Comparison of ENCODE assay signal across 23 cellular contexts in genomic region chr16:23330583-23331249, GRCh38. TPM values are rescaled to one million over a fixed set of nuclear protein-coding genes. Genes with fewer than 3 reads are reported as not detected.
"Had no signal": no experiment of that assay in that cellular context is flagged by ENCODE, and none has a peak within 500 bp of the region (broad histone marks: within the 10 kb centered on the region; RNA-seq: fewer than 3 reads in every experiment).

No MANE protein-coding gene starts in this region.

- DNase-seq: activated CD4-positive, alpha-beta T cell treated with anti-CD3 and anti-CD28 coated beads, Interleukin-2, amount 50 U/mL, for 4 hours; activated gamma-delta T cell; dermis blood vessel endothelial cell; effector memory CD4-positive, alpha-beta T cell; foreskin fibroblast; hypothalamus; islet precursor cell; nephron progenitor cell; nucleus accumbens; stimulated activated CD4-positive, alpha-beta T cell treated with anti-CD3 and anti-CD28 coated beads, Interleukin-15, amount 100 ng/mL, for 24 hours; stimulated activated CD4-positive, alpha-beta T cell treated with anti-CD3 and anti-CD28 coated beads, Interleukin-4, amount 100 ng/mL, for 1 hour; stomach had no signal

- H3K9me3 ChIP-seq: stomach, upper lobe of left lung had no signal

- ATAC-seq: activated naive CD4-positive, alpha-beta T cell treated with anti-CD3 and anti-CD28 coated beads, Interleukin-2, amount 50 U/mL, for 72 hours had no signal

- H3K27ac ChIP-seq: cardiac muscle cell, stomach, upper lobe of left lung, VCaP had no signal

- H3K4me3 ChIP-seq: cardiac muscle cell, lung, stomach, upper lobe of left lung had no signal

- H3K36me3 ChIP-seq: cardiac muscle cell, stomach, upper lobe of left lung had no signal

- H3K27me3 ChIP-seq: cardiac muscle cell, upper lobe of left lung had no signal

RNA-seq across cellular contexts. Expression of gene SCNN1B, which starts 28.6 kb away (rescaled TPM):
- total RNA-seq: activated CD8-positive, alpha-beta memory T cell treated with anti-CD3 and anti-CD28 coated beads for 36 hours; activated naive CD4-positive, alpha-beta T cell treated with anti-CD3 and anti-CD28 coated beads, Interleukin-2, amount 50 U/mL, for 72 hours; cardiac muscle cell; chondrocyte; mesothelial cell of epicardium; progenitor cell of endocrine pancreas; skeletal muscle tissue; temporal lobe had no signal
- polyA plus RNA-seq: cardiac muscle cell had no signal
